In genomic region chr21:32167513-32167912, GRCh38 we compare ENCODE assay signal across 7 cellular contexts.
"Had no signal": no experiment of that assay in that cellular context is flagged by ENCODE, and none has a peak within 500 bp of the region (broad histone marks: within the 10 kb centered on the region; RNA-seq: fewer than 3 reads in every experiment).

No MANE protein-coding gene starts in this region.

- H3K4me3 ChIP-seq: K562 had no signal

- DNase-seq: IMR-90, KBM-7, KG1 had no signal

- H3K27ac Mint-ChIP-seq: IgD-negative memory B cell had no signal

- H3K36me3 Mint-ChIP-seq: IgD-negative memory B cell had no signal

- H3K27ac ChIP-seq: HL-60, KMS-11 had no signal

- H3K4me1 Mint-ChIP-seq: IgD-negative memory B cell had no signal

- H3K4me3 Mint-ChIP-seq: IgD-negative memory B cell had no signal
